Comparison of ENCODE assay signal across 28 cellular contexts in genomic region chr4:104975617-104976016, GRCh38.
"Had no signal": no experiment of that assay in that cellular context is flagged by ENCODE, and none has a peak within 500 bp of the region (broad histone marks: within the 10 kb centered on the region; RNA-seq: fewer than 3 reads in every experiment).

No MANE protein-coding gene starts in this region.

- ATAC-seq: effector memory CD8-positive, alpha-beta T cell; left lobe of liver; mucosa of descending colon; stimulated activated memory B cell treated with anti-CD40 and anti-IgM and Interleukin-4, amounts not matched to agents 10 μg/mL and 1 μg/mL and 100 μg/mL, for 72 hours had no signal

- FAIRE-seq: endometrium, keratinocyte, small intestine had no signal

- H3K9ac ChIP-seq: parathyroid adenoma had no signal

- H3K9me3 ChIP-seq: esophagus squamous epithelium, mucosa of descending colon, right lobe of liver, suprapubic skin, transverse colon, vagina had no signal

- H3K4me1 ChIP-seq: parathyroid adenoma, right lobe of liver, transverse colon, vagina had no signal

- H3K4me3 Mint-ChIP-seq: effector memory CD8-positive, alpha-beta T cell; memory B cell; mesothelial cell of epicardium; naive B cell; natural killer cell treated with Interleukin-12 subunit alpha and Interleukin-12 subunit beta and Interleukin-15 and Interleukin-18, amount 100 ng/mL, for 72 hours; neural crest cell; stimulated activated memory B cell treated with anti-CD40 and anti-IgM and Interleukin-4, amounts not matched to agents 10 μg/mL and 1 μg/mL and 100 μg/mL, for 72 hours; stimulated activated naive CD8-positive, alpha-beta T cell treated with anti-CD3 and anti-CD28 coated beads, Interleukin-15, Interleukin-2, amounts not matched to agents 100 ng/mL and 50 ng/mL, for 24 hours had no signal

- H3K27me3 ChIP-seq: esophagus squamous epithelium, right lobe of liver, suprapubic skin, transverse colon, vagina had no signal

- H3K36me3 Mint-ChIP-seq: mesothelial cell of epicardium; naive B cell; stimulated activated memory B cell treated with anti-CD40 and anti-IgM and Interleukin-4, amounts not matched to agents 10 μg/mL and 1 μg/mL and 100 μg/mL, for 72 hours had no signal

- DNase-seq: cortex of kidney; effector memory CD8-positive, alpha-beta T cell; erythroblast; esophagus squamous epithelium; foreskin melanocyte; glutamatergic neuron; mucosa of descending colon; naive B cell; right lobe of liver; small intestine; stimulated activated CD4-positive, alpha-beta T cell treated with anti-CD3 and anti-CD28 coated beads, Interleukin-12 subunit alpha, Interleukin-12 subunit beta, amount 100 ng/mL, for 4 hours; stimulated activated CD4-positive, alpha-beta T cell treated with anti-CD3 and anti-CD28 coated beads, Interleukin-1b, Interleukin-23, amount 100 ng/mL, for 48 hours; stimulated activated CD4-positive, alpha-beta T cell treated with anti-CD3 and anti-CD28 coated beads, Interleukin-4, amount 100 ng/mL, for 24 hours; transverse colon had no signal

- H3K36me3 ChIP-seq: esophagus squamous epithelium, right lobe of liver, suprapubic skin, transverse colon, vagina had no signal

- H2AFZ ChIP-seq: parathyroid adenoma had no signal

- H3K27me3 Mint-ChIP-seq: effector memory CD8-positive, alpha-beta T cell; memory B cell; naive B cell; progenitor cell of endocrine pancreas; stimulated activated naive CD8-positive, alpha-beta T cell treated with anti-CD3 and anti-CD28 coated beads, Interleukin-15, Interleukin-2, amounts not matched to agents 100 ng/mL and 50 ng/mL, for 24 hours had no signal

- H3K27ac ChIP-seq: esophagus squamous epithelium, parathyroid adenoma, right lobe of liver, suprapubic skin, transverse colon, vagina had no signal

- H3K4me3 ChIP-seq: esophagus squamous epithelium, lung, mucosa of descending colon, right lobe of liver, suprapubic skin, transverse colon, vagina had no signal

- H3K27ac Mint-ChIP-seq: effector memory CD8-positive, alpha-beta T cell; memory B cell; mesothelial cell of epicardium; naive B cell; progenitor cell of endocrine pancreas; stimulated activated memory B cell treated with anti-CD40 and anti-IgM and Interleukin-4, amounts not matched to agents 10 μg/mL and 1 μg/mL and 100 μg/mL, for 72 hours; stimulated activated naive CD8-positive, alpha-beta T cell treated with anti-CD3 and anti-CD28 coated beads, Interleukin-15, Interleukin-2, amounts not matched to agents 100 ng/mL and 50 ng/mL, for 24 hours had no signal

- H3K79me2 ChIP-seq: parathyroid adenoma had no signal

- H3K4me1 Mint-ChIP-seq: naive B cell, neural crest cell had no signal
